9 cellular contexts compared by ENCODE assay signal in the genomic region with DNA sequence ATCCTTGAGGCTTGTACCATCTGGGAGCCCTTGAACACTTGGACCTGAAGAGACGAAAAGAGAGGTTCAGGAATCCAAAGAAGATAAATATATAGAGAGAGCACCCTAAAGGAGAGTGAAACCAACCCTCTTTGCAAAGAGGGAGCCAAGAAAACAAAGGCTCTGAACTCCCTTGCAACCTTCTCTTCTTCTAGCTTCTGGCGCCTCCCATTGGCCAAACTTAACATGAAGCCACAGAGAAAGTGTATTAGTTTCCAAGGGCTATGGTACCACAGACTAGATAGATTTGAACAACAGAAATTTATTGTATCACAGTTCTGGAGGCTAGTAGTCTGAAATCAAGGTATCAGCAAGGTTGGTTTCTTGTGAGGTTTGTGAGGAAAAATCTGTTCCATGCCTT.
DNase-seq lines count a peak whose midpoint lies in the region; TF ChIP-seq lines count a peak whose summit lies in the region.
"Had no signal": no experiment of that assay in that cellular context is flagged by ENCODE, and none has a peak within 500 bp of the region (broad histone marks: within the 10 kb centered on the region; RNA-seq: fewer than 3 reads in every experiment).

No MANE protein-coding gene starts in this region.

- H3K27me3 ChIP-seq in AG04450 (ENCODE audit: control insufficient read depth, insufficient read depth, low read length), result no peaks in the 10 kb centered on the region

- POLR2A ChIA-PET in AG04450 (lab: Yijun Ruan, JAX), result no interaction called here

- H3K27ac ChIP-seq in AG04450 (ENCODE audit: low read depth, low read length), result no peak overlapping the region

- peak; percentile 14; the same call in 1 of the 2 replicates for TF ChIP-seq CTCF in AG04450 (IDR thresholded peaks at IDR 0.05; ENCODE audit: low read depth, low read length)

- DNase-seq in AG04450 (ENCODE audit: low read depth, low spot score), result no peak
- DNase-seq in HPDE6-E6E7 (ENCODE audit: extremely low spot score), result peak; percentile 3
- DNase-seq in RPMI7951 (ENCODE audit: low read depth), result peak; percentile 50
- peak; percentile 25 for DNase-seq in iPS DF 19.7 (ENCODE audit: low read depth, low spot score)
- DNase-seq in mesenteric fat pad (ENCODE audit: low spot score), result no peak
- no peak for DNase-seq in cerebellum (ENCODE audit: low spot score)
- DNase-seq in 8988T, result no peak
- DNase-seq in activated CD4-positive, alpha-beta T cell treated with anti-CD3 and anti-CD28 coated beads for 4 hours, result no peak
- DNase-seq: activated CD8-positive, alpha-beta memory T cell treated with anti-CD3 and anti-CD28 coated beads, Interleukin-2, amount 50 U/mL, for 4 hours had no signal

- CTCF ChIA-PET in AG04450 (lab: Charles Lee), result interaction anchor here (0.6 to 1.3 kb wide), 5 partner anchors 101 to 662 kb away, joined by 3 to 6 read pairs (median 3); no protein-coding TSS in a partner anchor

- no peaks in the 10 kb centered on the region for H3K9me3 ChIP-seq in AG04450 (ENCODE audit: control insufficient read depth, insufficient read depth, low read length)

- H3K4me3 ChIP-seq in AG04450 (ENCODE audit: low read depth, low read length), result no peak overlapping the region

Comparison
In these comparisons a context has a peak if more than half of its experiments do, and no peak if none do; other contexts are left out.
1. DNase-seq: peak in HPDE6-E6E7 (single experiment), RPMI7951 (single experiment) and iPS DF 19.7 (single experiment); none in AG04450 (single experiment), mesenteric fat pad (single experiment), cerebellum (single experiment), 8988T (single experiment) and activated CD4-positive, alpha-beta T cell treated with anti-CD3 and anti-CD28 coated beads for 4 hours (0 of 2).